Comparison of ENCODE assay signal across 27 cellular contexts in genomic region chr16:14530046-14530445, GRCh38.
"Had no signal": no experiment of that assay in that cellular context is flagged by ENCODE, and none has a peak within 500 bp of the region (broad histone marks: within the 10 kb centered on the region; RNA-seq: fewer than 3 reads in every experiment).

No MANE protein-coding gene starts in this region.

- H3K9me3 Mint-ChIP-seq: natural killer cell had no signal

- H3K27me3 Mint-ChIP-seq: naive B cell; stimulated activated naive B cell treated with anti-CD40 and anti-IgM and Interleukin-4, amounts not matched to agents 10 μg/mL and 1 μg/mL and 100 μg/mL, for 72 hours had no signal

- H3K4me3 Mint-ChIP-seq: naive B cell; natural killer cell; nephron progenitor cell; neural progenitor cell; stimulated activated naive B cell treated with anti-CD40 and anti-IgM and Interleukin-4, amounts not matched to agents 10 μg/mL and 1 μg/mL and 100 μg/mL, for 72 hours had no signal

- ATAC-seq: natural killer cell; stimulated activated naive CD8-positive, alpha-beta T cell treated with anti-CD3 and anti-CD28 coated beads, Interleukin-15, Interleukin-2, amounts not matched to agents 100 U/mL and 50 U/mL, for 24 hours had no signal

- DNase-seq: hippocampal formation; kidney; left colon; left lung; lower lobe of right lung; mammary epithelial cell; mesenchymal stem cell; naive B cell; natural killer cell; nephron progenitor cell; occipital lobe; stimulated activated CD4-positive, alpha-beta T cell treated with anti-CD3 and anti-CD28 coated beads, Interleukin-12 subunit alpha, Interleukin-12 subunit beta, amount 100 ng/mL, for 4 hours; stimulated activated CD4-positive, alpha-beta T cell treated with anti-CD3 and anti-CD28 coated beads, Interleukin-15, amount 100 ng/mL, for 24 hours; stimulated activated CD4-positive, alpha-beta T cell treated with anti-CD3 and anti-CD28 coated beads, Interleukin-2, amount 100 ng/mL, for 24 hours; stimulated activated CD4-positive, alpha-beta T cell treated with anti-CD3 and anti-CD28 coated beads, Interleukin-4, amount 100 ng/mL, for 1 hour; stimulated activated naive B cell treated with anti-CD40 and anti-IgM and Interleukin-4, amounts not matched to agents 10 μg/mL and 1 μg/mL and 100 μg/mL, for 72 hours; stimulated activated naive CD8-positive, alpha-beta T cell treated with anti-CD3 and anti-CD28 coated beads, Interleukin-15, Interleukin-2, amounts not matched to agents 100 U/mL and 50 U/mL, for 24 hours; stomach; tibial artery; trophoblast cell; upper lobe of right lung had no signal

- H3K9ac ChIP-seq: neural progenitor cell, parathyroid adenoma had no signal

- H2AFZ ChIP-seq: neural progenitor cell, parathyroid adenoma had no signal

- H3K9me3 ChIP-seq: left lung, lower lobe of right lung, neutrophil, right atrium auricular region, stomach, thoracic aorta, tibial artery, upper lobe of right lung had no signal

- H3K27me3 ChIP-seq: left lung, neural progenitor cell, neutrophil, right atrium auricular region, stomach, tibial artery, upper lobe of right lung had no signal

- H3K36me3 Mint-ChIP-seq: natural killer cell had no signal

- H3K27ac Mint-ChIP-seq: natural killer cell; nephron progenitor cell; neural progenitor cell; stimulated activated naive B cell treated with anti-CD40 and anti-IgM and Interleukin-4, amounts not matched to agents 10 μg/mL and 1 μg/mL and 100 μg/mL, for 72 hours had no signal

- H3K27ac ChIP-seq: left lung, lower lobe of right lung, neural progenitor cell, neutrophil, parathyroid adenoma, right atrium auricular region, skin epidermis, stomach, thoracic aorta, upper lobe of right lung had no signal

- H3K4me2 ChIP-seq: neural progenitor cell had no signal

- H3K4me3 ChIP-seq: left lung, lower lobe of right lung, neural progenitor cell, right atrium auricular region, skin epidermis, stomach, thoracic aorta, tibial artery, upper lobe of right lung had no signal
